ENCODE assay signal across 8 cellular contexts in the genomic region with DNA sequence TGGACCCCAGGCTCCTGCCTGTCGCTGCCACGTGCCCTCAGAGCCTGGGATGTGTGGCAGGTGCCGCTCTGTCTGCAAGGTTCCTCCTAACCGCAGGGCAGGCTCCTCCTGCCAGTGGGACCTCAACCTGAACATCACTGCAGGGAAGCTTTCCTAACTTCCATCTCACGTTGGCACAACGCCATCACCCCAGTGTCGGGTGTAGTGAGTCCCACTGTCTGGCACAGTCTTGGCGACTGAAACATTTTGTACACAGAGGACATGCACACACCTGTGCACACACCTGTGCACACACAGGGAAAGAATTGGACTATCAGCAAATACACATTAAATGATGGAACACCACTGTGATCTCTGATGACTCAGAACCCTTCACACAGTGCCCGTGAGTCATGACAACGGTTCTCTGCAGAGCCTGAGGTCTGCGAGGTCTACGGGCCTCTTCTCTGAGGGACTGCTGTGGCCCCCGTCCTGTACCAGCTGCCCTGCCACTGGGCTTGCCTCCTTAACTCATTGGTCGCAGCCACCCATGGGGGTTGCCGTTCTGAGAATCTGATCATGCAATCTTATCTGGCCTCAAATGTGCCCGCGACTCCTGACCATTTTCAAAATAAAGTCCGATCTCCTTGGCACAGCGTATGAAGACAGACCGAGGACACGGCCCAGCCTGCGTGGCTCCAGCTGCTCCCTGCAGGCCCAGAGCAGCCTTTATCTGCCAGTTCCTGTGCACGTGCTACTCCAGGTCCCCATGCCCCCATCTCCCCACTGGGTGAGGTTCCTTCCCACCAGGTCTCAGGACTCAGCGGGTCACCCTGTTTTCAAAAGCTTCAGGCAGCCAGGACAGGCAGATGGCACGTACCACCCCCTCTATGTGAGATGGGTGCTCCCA. TPM values are rescaled to one million over a fixed set of nuclear protein-coding genes. Genes with fewer than 3 reads are reported as not detected.
DNase-seq lines count a peak whose midpoint lies in the region; ATAC-seq, FAIRE-seq and TF ChIP-seq lines count a peak whose summit lies in the region.

No MANE protein-coding gene starts in this region.

- no peaks in the 10 kb centered on the region for H3K27me3 Mint-ChIP-seq in effector memory CD8-positive, alpha-beta T cell

- no peak overlapping the region for H3K4me3 Mint-ChIP-seq in effector memory CD8-positive, alpha-beta T cell

- peak overlapping the region; percentile 85 for H3K27ac ChIP-seq in 22Rv1
- peak overlapping the region; percentile 95 for H3K27ac ChIP-seq in RWPE1

- peaks cover 6% of the 10 kb centered on the region for H3K36me3 Mint-ChIP-seq in effector memory CD8-positive, alpha-beta T cell (ENCODE audit: insufficient read depth)

- peak; percentile 81 for DNase-seq in H54 (ENCODE audit: insufficient read length, low spot score)
- peak; percentile 78 for DNase-seq in RWPE1 (ENCODE audit: low spot score)
- DNase-seq in effector memory CD8-positive, alpha-beta T cell: no peak
- DNase-seq in renal cortical epithelial cell (ENCODE audit: low read depth): peak; percentile 81
- no peak for DNase-seq in Ammon's horn (ENCODE audit: low spot score)
- no peak for DNase-seq in activated CD4-positive, CD25-positive, alpha-beta regulatory T cell treated with anti-CD3 and anti-CD28 coated beads, Interleukin-2, amount 50 U/mL, for 72 hours

- H3K4me1 Mint-ChIP-seq in effector memory CD8-positive, alpha-beta T cell (ENCODE audit: low read depth in 2 of 2): peaks cover 24 to 32% of the 10 kb centered on the region in 2 donors

- CTCF ChIA-PET in RWPE1 (lab: Yijun Ruan, JAX): interaction anchor here (0.7 to 1.9 kb wide), 7 partner anchors 10 to 175 kb away, joined by 3 to 21 read pairs (median 7); partner anchors contain the start of gene SLC16A3

- TF ChIP-seq CTCF in 22Rv1 (IDR thresholded peaks at IDR 0.05) (no peak), RWPE1 (conservative IDR thresholded peaks at IDR 0.05; ENCODE audit: low read depth) (no peak)

- peak overlapping the region; percentile 93 for H3K27ac Mint-ChIP-seq in effector memory CD8-positive, alpha-beta T cell

- H3K9me3 Mint-ChIP-seq in effector memory CD8-positive, alpha-beta T cell: no peaks in the 10 kb centered on the region

- POLR2A ChIA-PET in RWPE1 (lab: Yijun Ruan, JAX; ENCODE audit: low non-redundant PET): interaction anchor here (1.0 to 1.5 kb wide), 2 partner anchors 24 to 36 kb away, joined by 4 to 6 read pairs; partner anchors contain the start of gene SLC16A3

- ATAC-seq in effector memory CD8-positive, alpha-beta T cell (replicated peaks): no peak
- no peak for ATAC-seq in HG03039 (IDR thresholded peaks at IDR 0.05; ENCODE audit: unreplicated experiment)

- TF ChIP-seq POLR2A in H54 (IDR thresholded peaks at IDR 0.05; ENCODE audit: low read depth, low read length): 0 out of 2 replicates have a peak, but pooled peaks have one; percentile 5

- peak; percentile 20 for FAIRE-seq in H54 (lab: Jason Lieb, UNC)

RNA-seq across cellular contexts. Expression of gene CCDC57, which starts 7.6 kb away (rescaled TPM):
- 7.3 and 28.2 TPM in 2 replicates for total RNA-seq in renal cortical epithelial cell

RNA-seq across cellular contexts. Expression of gene SLC16A3, which starts 23.8 kb away (rescaled TPM):
- 290 and 393 TPM in 2 replicates for total RNA-seq in renal cortical epithelial cell

Comparison
In these comparisons a context has a peak if more than half of its experiments do, and no peak if none do; other contexts are left out.
1. DNase-seq: peak in H54 (single experiment), RWPE1 (single experiment) and renal cortical epithelial cell (single experiment); none in effector memory CD8-positive, alpha-beta T cell (0 of 3), Ammon's horn (single experiment) and activated CD4-positive, CD25-positive, alpha-beta regulatory T cell treated with anti-CD3 and anti-CD28 coated beads, Interleukin-2, amount 50 U/mL, for 72 hours (single experiment).